Comparison of ENCODE assay signal across 2 cellular contexts in genomic region chr19:39332293-39332692, GRCh38.
A peak's percentile ranks its signal among the peaks of the same experiment; 100 is the strongest.
TF ChIP-seq lines count a peak whose summit lies in the region.

No MANE protein-coding gene starts in this region.

TF ChIP-seq in HEK293, 187 proteins besides CTCF, POLR2A, EP300 and RAD21:
- no peak for TF ChIP-seq ZNF223 (tag by site-specific recombination; IDR thresholded peaks at IDR 0.05)
- TF ChIP-seq ZFHX2 (tag by site-specific recombination; conservative IDR thresholded peaks at IDR 0.05): no peak
- TF ChIP-seq ZNF623 (tag by site-specific recombination; IDR thresholded peaks at IDR 0.05): 0 out of 2 replicates have a peak, but pooled peaks have one; percentile 4
- TF ChIP-seq ZBTB11 (tag by site-specific recombination; conservative IDR thresholded peaks at IDR 0.05; ENCODE audit: low read depth): no peak
- peak; percentile 16; the same call in 1 of the 2 replicates for TF ChIP-seq ZNF362 (tag by site-specific recombination; IDR thresholded peaks at IDR 0.05)
- no peak for TF ChIP-seq ZNF433 (tag by site-specific recombination; IDR thresholded peaks at IDR 0.05; ENCODE audit: low read depth)

TF ChIP-seq in GM12878, 131 proteins besides CTCF, POLR2A, EP300 and RAD21:
- TF ChIP-seq CHD1 (IDR thresholded peaks at IDR 0.05; ENCODE audit: low read depth, low read length): no peak
- no peak for TF ChIP-seq CBX5 (IDR thresholded peaks at IDR 0.05; ENCODE audit: low read depth)
- TF ChIP-seq ZBTB40 (IDR thresholded peaks at IDR 0.05; ENCODE audit: borderline replicate concordance): peak; percentile 55; the same call in 1 of the 2 replicates
